ENCODE assay signal across 11 cellular contexts in genomic region chrX:70592091-70592490, GRCh38.
DNase-seq lines count a peak whose midpoint lies in the region; TF ChIP-seq lines count a peak whose summit lies in the region.
"Had no signal": no experiment of that assay in that cellular context is flagged by ENCODE, and none has a peak within 500 bp of the region (broad histone marks: within the 10 kb centered on the region; RNA-seq: fewer than 3 reads in every experiment).

No MANE protein-coding gene starts in this region.

- H4K20me1 ChIP-seq in hepatocyte (ENCODE audit: insufficient read depth, poor library complexity, severe bottlenecking), result no peaks in the 10 kb centered on the region

- 90% methylated on average over 1 of the region's 1 CpG for WGBS in hepatocyte (ENCODE audit: low lambda C conversion rate, missing lambda C conversion rate)

- H3K27me3 Mint-ChIP-seq in HFFc6 (ENCODE audit: insufficient read depth), result no peaks in the 10 kb centered on the region
- H3K27me3 Mint-ChIP-seq in activated T-helper 1 cell treated with anti-CD3 and anti-CD28 coated beads, Interleukin-12 subunit alpha, Interleukin-12 subunit beta, Interleukin-2, Interleukin-4 antibody, amounts not matched to agents 30 ng/mL and 10 ng/mL and 1 ng/mL, durations not matched to agents 14 hours and 24 hours and 36 hours (ENCODE audit: insufficient read depth), result no peaks in the 10 kb centered on the region

- H3K4me1 ChIP-seq in hepatocyte (ENCODE audit: insufficient read depth), result no peaks in the 10 kb centered on the region

- H3K4me2 ChIP-seq in hepatocyte, result no peak overlapping the region

- no peaks in the 10 kb centered on the region for H3K9me3 Mint-ChIP-seq in HFFc6
- H3K9me3 Mint-ChIP-seq in activated T-helper 1 cell treated with anti-CD3 and anti-CD28 coated beads, Interleukin-12 subunit alpha, Interleukin-12 subunit beta, Interleukin-2, Interleukin-4 antibody, amounts not matched to agents 30 ng/mL and 10 ng/mL and 1 ng/mL, durations not matched to agents 14 hours and 24 hours and 36 hours, result peaks cover 24% of the 10 kb centered on the region

- intact Hi-C loops in activated T-helper 1 cell treated with anti-CD3 and anti-CD28 coated beads, Interleukin-12 subunit alpha, Interleukin-12 subunit beta, Interleukin-2, Interleukin-4 antibody, amounts not matched to agents 30 ng/mL and 10 ng/mL and 1 ng/mL, durations not matched to agents 14 hours and 24 hours and 36 hours (cut with micrococcal nuclease), result loop anchor here (1.0 to 10.0 kb wide), 5 partner anchors 39 to 257 kb away; no protein-coding TSS in a partner anchor

- H3K27ac ChIP-seq in hepatocyte, result no peak overlapping the region
- H3K27ac ChIP-seq: neutrophil had no signal

- no peaks in the 10 kb centered on the region for H3K79me2 ChIP-seq in hepatocyte

- H3K36me3 ChIP-seq in hepatocyte (replicated peaks; ENCODE audit: insufficient read depth, low read depth), result no peaks in the 10 kb centered on the region
- H3K36me3 ChIP-seq: neutrophil had no signal

- peaks cover 20% of the 10 kb centered on the region for H3K4me1 Mint-ChIP-seq in HFFc6 (ENCODE audit: low read depth)
- peaks cover 25% of the 10 kb centered on the region for H3K4me1 Mint-ChIP-seq in activated T-helper 1 cell treated with anti-CD3 and anti-CD28 coated beads, Interleukin-12 subunit alpha, Interleukin-12 subunit beta, Interleukin-2, Interleukin-4 antibody, amounts not matched to agents 30 ng/mL and 10 ng/mL and 1 ng/mL, durations not matched to agents 14 hours and 24 hours and 36 hours (ENCODE audit: low read depth)

- no peak overlapping the region for H3K4me3 ChIP-seq in hepatocyte

- H3K9me3 ChIP-seq in hepatocyte (ENCODE audit: low read depth), result no peaks in the 10 kb centered on the region
- H3K9me3 ChIP-seq: neutrophil had no signal

- H3K27ac Mint-ChIP-seq in HFFc6, result no peak overlapping the region
- peak overlapping the region; percentile 73 for H3K27ac Mint-ChIP-seq in activated T-helper 1 cell treated with anti-CD3 and anti-CD28 coated beads, Interleukin-12 subunit alpha, Interleukin-12 subunit beta, Interleukin-2, Interleukin-4 antibody, amounts not matched to agents 30 ng/mL and 10 ng/mL and 1 ng/mL, durations not matched to agents 14 hours and 24 hours and 36 hours

- H2AFZ ChIP-seq in hepatocyte, result no peak overlapping the region

- no peak overlapping the region for H3K4me3 Mint-ChIP-seq in HFFc6
- H3K4me3 Mint-ChIP-seq in activated T-helper 1 cell treated with anti-CD3 and anti-CD28 coated beads, Interleukin-12 subunit alpha, Interleukin-12 subunit beta, Interleukin-2, Interleukin-4 antibody, amounts not matched to agents 30 ng/mL and 10 ng/mL and 1 ng/mL, durations not matched to agents 14 hours and 24 hours and 36 hours, result no peak overlapping the region

- H3K9me2 ChIP-seq in hepatocyte (replicated peaks; ENCODE audit: insufficient read depth), result no peaks in the 10 kb centered on the region

- no peaks in the 10 kb centered on the region for H3K27me3 ChIP-seq in hepatocyte
- H3K27me3 ChIP-seq: neutrophil had no signal

- no peaks in the 10 kb centered on the region; the same call in 1 of the 2 replicates for H3K36me3 Mint-ChIP-seq in HFFc6 (ENCODE audit: low read depth)
- H3K36me3 Mint-ChIP-seq in activated T-helper 1 cell treated with anti-CD3 and anti-CD28 coated beads, Interleukin-12 subunit alpha, Interleukin-12 subunit beta, Interleukin-2, Interleukin-4 antibody, amounts not matched to agents 30 ng/mL and 10 ng/mL and 1 ng/mL, durations not matched to agents 14 hours and 24 hours and 36 hours (ENCODE audit: low read depth), result peaks cover 7% of the 10 kb centered on the region

- DNase-seq in AG08395 (ENCODE audit: low spot score) (peak; percentile 50), HFFc6 (peak; percentile 74), hepatocyte (ENCODE audit: low spot score) (peak; percentile 10), NCI-H82 treated with DMSO at 0.1 percent for 48 hours (lab: John Stamatoyannopoulos, UW; ENCODE audit: unreplicated experiment) (no peak), islet precursor cell (no peak), RPMI8226 (no peak), hippocampal formation (lab: John Stamatoyannopoulos, UW) (no peak)
- peak; percentile 5 for DNase-seq in activated T-helper 1 cell treated with anti-CD3 and anti-CD28 coated beads, Interleukin-12 subunit alpha, Interleukin-12 subunit beta, Interleukin-2, Interleukin-4 antibody, amounts not matched to agents 30 ng/mL and 10 ng/mL and 1 ng/mL, durations not matched to agents 14 hours and 24 hours and 36 hours (ENCODE audit: low spot score)
- DNase-seq: DMS153, SIG-M5 had no signal

- TF ChIP-seq CTCF in HFFc6 (IDR thresholded peaks at IDR 0.05), result no peak
- no peak for TF ChIP-seq CTCF in hepatocyte (IDR thresholded peaks at IDR 0.05; ENCODE audit: poor library complexity)

Comparison
In these comparisons a context has a peak if more than half of its experiments do, and no peak if none do; other contexts are left out.
1. DNase-seq: peak in AG08395 (single experiment), HFFc6 (single experiment), activated T-helper 1 cell treated with anti-CD3 and anti-CD28 coated beads, Interleukin-12 subunit alpha, Interleukin-12 subunit beta, Interleukin-2, Interleukin-4 antibody, amounts not matched to agents 30 ng/mL and 10 ng/mL and 1 ng/mL, durations not matched to agents 14 hours and 24 hours and 36 hours (single experiment) and hepatocyte (single experiment); none in NCI-H82 treated with DMSO at 0.1 percent for 48 hours (single experiment), islet precursor cell (single experiment), RPMI8226 (single experiment) and hippocampal formation (0 of 2).